ENCODE assay signal across 8 cellular contexts in the genomic region with DNA sequence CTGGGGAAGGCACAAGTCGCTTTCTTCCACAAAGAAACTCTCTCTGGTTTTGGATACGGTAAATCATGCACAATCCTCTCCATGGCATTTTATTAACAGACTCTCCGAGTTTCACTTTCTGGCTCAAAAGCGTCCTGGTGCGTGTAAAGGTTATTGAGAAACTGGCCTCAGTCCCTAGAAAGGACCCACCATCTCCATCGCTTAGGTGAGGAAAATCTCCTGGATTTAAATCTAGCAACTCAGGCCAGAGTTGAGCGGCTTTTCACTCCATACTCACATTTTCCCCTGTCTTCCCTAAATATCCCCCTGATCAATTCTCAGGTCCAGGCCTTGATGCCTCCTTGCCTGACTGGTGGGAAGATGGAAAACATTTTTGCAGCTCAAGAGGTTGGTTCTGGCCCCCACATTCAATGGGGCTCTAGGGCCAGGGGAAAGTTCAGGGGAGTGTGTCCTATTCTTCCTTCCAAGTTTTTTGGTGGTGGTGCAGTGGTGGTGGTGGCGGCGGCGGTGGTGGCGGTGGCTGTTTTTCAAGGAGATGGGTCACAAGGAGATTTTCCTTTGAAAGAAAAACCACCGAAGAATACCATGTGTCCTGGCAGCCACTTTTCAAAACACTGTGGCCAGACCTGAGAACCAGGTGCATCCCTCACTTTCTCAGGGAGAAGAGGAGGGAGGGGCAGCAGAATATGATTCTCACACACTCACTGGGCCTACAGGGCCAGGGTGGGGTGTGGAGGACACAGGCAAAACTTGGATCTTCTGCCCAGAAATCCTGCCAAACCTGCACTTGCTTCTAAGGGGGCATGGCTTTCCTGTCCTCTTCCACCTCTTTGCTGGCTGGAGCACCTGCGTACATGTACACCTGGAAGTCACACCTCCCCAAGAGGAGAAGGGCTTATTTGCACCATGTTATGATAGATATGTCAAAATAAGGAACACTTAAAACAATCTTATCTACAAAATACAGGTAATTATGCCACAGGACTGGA. TPM values are rescaled to one million over a fixed set of nuclear protein-coding genes. Genes with fewer than 3 reads are reported as not detected.
A peak's percentile ranks its signal among the peaks of the same experiment; 100 is the strongest.
DNase-seq lines count a peak whose midpoint lies in the region; ATAC-seq and TF ChIP-seq lines count a peak whose summit lies in the region.

No MANE protein-coding gene starts in this region.

- peak overlapping the region; percentile 97 to 100 (median 99) for H3K27ac Mint-ChIP-seq in IgD-negative memory B cell

- H4K91ac ChIP-seq in neuronal stem cell (ENCODE audit: low read depth, low read length, poor library complexity): no peak overlapping the region

- DNase-seq in coronary artery (ENCODE audit: low spot score) (no peak), neuronal stem cell (ENCODE audit: low spot score) (no peak), NCI-H1105 treated with DMSO at 0.1 percent for 48 hours (lab: John Stamatoyannopoulos, UW) (no peak)
- DNase-seq in stimulated activated CD8-positive, alpha-beta memory T cell treated with anti-CD3 and anti-CD28 coated beads, Interleukin-4, amount 100 ng/mL, for 48 hours: no peak

- no peak overlapping the region for H3K4ac ChIP-seq in neuronal stem cell (ENCODE audit: low read length)

- ATAC-seq in GM19395 (IDR thresholded peaks at IDR 0.05; ENCODE audit: unreplicated experiment): no peak
- ATAC-seq in GM21447 (IDR thresholded peaks at IDR 0.05; ENCODE audit: unreplicated experiment): no peak

- peak overlapping the region; percentile 88 for H3K18ac ChIP-seq in neuronal stem cell (ENCODE audit: low read length)

- H3K79me1 ChIP-seq in neuronal stem cell (ENCODE audit: low read depth, low read length): peaks cover 6% of the 10 kb centered on the region

- H3K4me1 Mint-ChIP-seq in IgD-negative memory B cell: peaks cover 71 to 78% (median 74%) of the 10 kb centered on the region in 3 donors

- H3K36me3 ChIP-seq in neuronal stem cell (replicated peaks in 1 of 2; ENCODE audit: control insufficient read depth in 2 of 2, insufficient read depth in 2 of 2, low read length in 2 of 2): no peaks in the 10 kb centered on the region

- H3K36me3 Mint-ChIP-seq in IgD-negative memory B cell: peaks cover 11% of the 10 kb centered on the region

- H3K27ac ChIP-seq in coronary artery: peak overlapping the region; percentile 96 to 99
- peak overlapping the region; percentile 52 for H3K27ac ChIP-seq in neuronal stem cell (replicated peaks; ENCODE audit: low read length)

- H3K9ac ChIP-seq in neuronal stem cell (ENCODE audit: low read depth, low read length, poor library complexity): peak overlapping the region; percentile 50

- H3K4me2 ChIP-seq in neuronal stem cell (ENCODE audit: insufficient read depth, low read length, poor library complexity, severe bottlenecking): peak overlapping the region; percentile 99

- H2AFZ ChIP-seq in neuronal stem cell (ENCODE audit: low read length): peak overlapping the region; percentile 90

- H2BK15ac ChIP-seq in neuronal stem cell (ENCODE audit: low read length): no peak overlapping the region

- peaks cover 22 to 40% of the 10 kb centered on the region in 2 donors for H3K4me1 ChIP-seq in neuronal stem cell (ENCODE audit: control insufficient read depth in 2 of 2, insufficient read depth in 1 of 2, low read depth in 1 of 2, low read length in 2 of 2)

- peak overlapping the region; percentile 53 for H2AK5ac ChIP-seq in neuronal stem cell (ENCODE audit: low read depth, low read length)

- H3K4me3 Mint-ChIP-seq in IgD-negative memory B cell: peak overlapping the region; percentile 93 to 99 (median 94)

- H3K27me3 ChIP-seq in neuronal stem cell (ENCODE audit: control insufficient read depth in 3 of 3, insufficient read depth in 3 of 3, low read depth in 1 of 3, low read length in 3 of 3): peaks cover 0 to 12% (median 0%) of the 10 kb centered on the region in 3 experiments

- H2BK5ac ChIP-seq in neuronal stem cell (ENCODE audit: low read length): no peak overlapping the region

- TF ChIP-seq CTCF in coronary artery (IDR thresholded peaks at IDR 0.05): no peak

- no peaks in the 10 kb centered on the region for H3K9me3 Mint-ChIP-seq in IgD-negative memory B cell

- H3K14ac ChIP-seq in neuronal stem cell (ENCODE audit: low read length): no peak overlapping the region

- H2BK12ac ChIP-seq in neuronal stem cell (ENCODE audit: low read length): no peak overlapping the region

- peak overlapping the region; percentile 74 for H3K23ac ChIP-seq in neuronal stem cell (ENCODE audit: low read depth, low read length, poor library complexity)

- no CpG with 5 or more reads among the region's 13 CpGs for WGBS in neuronal stem cell (ENCODE audit: extremely low coverage in 2 of 2, insufficient read length in 2 of 2, insufficient replicate concordance in 1 of 2), 2 donors

- peak overlapping the region; percentile 55; the same call in 1 of the 2 replicates for H3K4me3 ChIP-seq in GM08714 (ENCODE audit: low read length)
- peak overlapping the region; percentile 86 for H3K4me3 ChIP-seq in coronary artery
- H3K4me3 ChIP-seq in neuronal stem cell (ENCODE audit: low read length in 2 of 2): peak overlapping the region; percentile 69 to 76

- H4K8ac ChIP-seq in neuronal stem cell (ENCODE audit: low read depth, low read length): no peak overlapping the region

- peaks cover 2% of the 10 kb centered on the region for H3K27me3 Mint-ChIP-seq in IgD-negative memory B cell

- no peaks in the 10 kb centered on the region for H3K9me3 ChIP-seq in neuronal stem cell (replicated peaks in 1 of 2; ENCODE audit: control insufficient read depth in 2 of 2, insufficient read depth in 1 of 2, low read depth in 1 of 2, low read length in 2 of 2)

- no peak overlapping the region for H2BK120ac ChIP-seq in neuronal stem cell (ENCODE audit: low read depth, low read length)

RNA-seq across cellular contexts. Expression of a gene that starts 46.7 kb away (rescaled TPM):
- 20.9 TPM for polyA plus RNA-seq in IgD-negative memory B cell
- polyA plus RNA-seq in neuronal stem cell (2013, experiment 1 of 2): 48.0 TPM
- polyA plus RNA-seq in neuronal stem cell (2013, experiment 2 of 2): 49.4 TPM
